ENCODE assay signal across 8 cellular contexts in the genomic region with DNA sequence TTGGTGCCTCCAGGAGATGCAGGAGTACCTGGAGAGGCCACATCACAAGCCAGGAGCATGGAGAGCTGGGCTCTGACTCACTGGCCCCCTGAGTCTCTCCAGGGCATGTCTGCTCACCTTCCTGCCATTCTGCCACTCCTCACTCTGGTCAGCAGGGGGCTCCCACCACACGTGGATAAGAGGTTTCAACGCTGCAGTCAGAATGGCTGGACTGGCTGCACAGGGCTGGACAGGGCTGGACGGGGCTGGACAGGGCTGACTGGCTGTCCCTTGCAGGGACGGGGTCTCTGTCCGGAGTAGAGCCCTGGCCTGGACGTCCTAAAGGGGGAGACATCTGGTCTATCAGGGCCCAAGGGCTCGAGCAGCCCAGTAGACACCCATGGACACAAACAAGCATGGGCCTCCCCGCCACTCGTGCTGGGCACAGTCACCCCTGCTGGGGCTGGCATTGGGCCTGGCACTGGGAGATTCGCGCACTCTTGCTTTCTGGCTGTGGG. TPM values are rescaled to one million over a fixed set of nuclear protein-coding genes. Genes with fewer than 3 reads are reported as not detected.
DNase-seq lines count a peak whose midpoint lies in the region; ATAC-seq and TF ChIP-seq lines count a peak whose summit lies in the region.

No MANE protein-coding gene starts in this region.

- peaks cover 12% of the 10 kb centered on the region; the same call in 1 of the 2 replicates for H3K36me3 ChIP-seq in BLaER1

- H3K27me3 Mint-ChIP-seq in endothelial cell (ENCODE audit: unreplicated experiment): peaks cover 4% of the 10 kb centered on the region

- no peaks in the 10 kb centered on the region for H3K9me3 ChIP-seq in BLaER1

- H3K4me3 Mint-ChIP-seq in endothelial cell (ENCODE audit: unreplicated experiment): no peak overlapping the region

- H3K27ac Mint-ChIP-seq in endothelial cell (ENCODE audit: unreplicated experiment): no peak overlapping the region

- H3K36me3 Mint-ChIP-seq in endothelial cell (ENCODE audit: low read depth, unreplicated experiment): no peaks in the 10 kb centered on the region

- H3K27me3 ChIP-seq in BLaER1: peaks cover 2% of the 10 kb centered on the region; the same call in 1 of the 2 replicates

- H3K4me1 Mint-ChIP-seq in endothelial cell (ENCODE audit: unreplicated experiment): peaks cover 3% of the 10 kb centered on the region

- no peak overlapping the region for H3K27ac ChIP-seq in BLaER1

- TF ChIP-seq CTCF in endothelial cell (IDR thresholded peaks at IDR 0.05; ENCODE audit: unreplicated experiment): peak; percentile 80

- no peak overlapping the region for H3K4me3 ChIP-seq in BLaER1

- peak; percentile 74 for DNase-seq in H4 (ENCODE audit: low spot score)
- DNase-seq in NOMO-1 (lab: John Stamatoyannopoulos, UW; ENCODE audit: unreplicated experiment in 2 of 2): peak; percentile 26 to 61
- DNase-seq in activated CD8-positive, alpha-beta memory T cell treated with anti-CD3 and anti-CD28 coated beads for 24 hours: peak; percentile 88
- peak; percentile 85 for DNase-seq in endothelial cell (ENCODE audit: low spot score)
- peak; percentile 78 for DNase-seq in midbrain (lab: John Stamatoyannopoulos, UW)
- peak; percentile 49 to 59 for DNase-seq in stimulated activated CD8-positive, alpha-beta memory T cell treated with anti-CD3 and anti-CD28 coated beads, Interleukin-2, amount 100 ng/mL, for 48 hours (ENCODE audit: low read depth in 2 of 2)

- H3K4me1 ChIP-seq in BLaER1: peaks cover 65% of the 10 kb centered on the region

- H3K9ac ChIP-seq in BLaER1: no peak overlapping the region

- no peak for ATAC-seq in HG02610 (IDR thresholded peaks at IDR 0.05; ENCODE audit: unreplicated experiment)

- peaks cover 14% of the 10 kb centered on the region for H4K20me1 ChIP-seq in BLaER1

- H3K9me3 Mint-ChIP-seq in endothelial cell (ENCODE audit: unreplicated experiment): no peaks in the 10 kb centered on the region

- H3K4me2 ChIP-seq in BLaER1: peak overlapping the region; percentile 91

RNA-seq across cellular contexts. Expression of a gene that starts 34.6 kb away (rescaled TPM):
- total RNA-seq in H4 (2014; rRNA removed; shearing (Covaris generic)): 0.08 TPM in 1 of 2 replicates, not detected in the other
- 0.33 TPM for total RNA-seq in endothelial cell (ENCODE audit: unreplicated experiment)
